20 cellular contexts compared by ENCODE assay signal in the genomic region with DNA sequence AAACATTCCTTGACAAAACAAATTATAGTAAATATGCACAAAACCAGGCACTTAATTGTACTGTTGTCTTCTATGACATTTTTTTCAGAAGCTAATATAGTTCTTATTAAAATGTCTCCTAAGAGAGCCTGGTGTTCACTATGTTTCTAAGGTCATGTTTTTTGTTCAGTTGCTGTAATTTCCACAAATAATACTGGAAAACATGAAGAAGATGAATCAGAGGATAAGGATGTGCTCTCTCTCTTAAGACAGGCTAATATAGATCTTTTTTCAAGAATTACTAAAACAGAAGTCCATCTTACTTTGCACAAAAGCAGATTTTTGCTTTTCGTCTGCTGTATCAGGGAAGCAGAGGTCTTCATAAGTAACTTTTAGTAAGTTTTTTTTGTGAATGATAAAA.
DNase-seq lines count a peak whose midpoint lies in the region; ATAC-seq, FAIRE-seq and TF ChIP-seq lines count a peak whose summit lies in the region.
"Had no signal": no experiment of that assay in that cellular context is flagged by ENCODE, and none has a peak within 500 bp of the region (broad histone marks: within the 10 kb centered on the region; RNA-seq: fewer than 3 reads in every experiment).

No MANE protein-coding gene starts in this region.

- intact Hi-C loops in uterus (cut with DNase I; ENCODE audit: low total_unique reads): no loop called here

- H3K27ac Mint-ChIP-seq in osteocyte (ENCODE audit: unreplicated experiment): peak overlapping the region; percentile 87

- no peaks in the 10 kb centered on the region for H3K27me3 ChIP-seq in uterus

- H3K4me3 Mint-ChIP-seq in osteocyte (ENCODE audit: unreplicated experiment): no peak overlapping the region

- no peaks in the 10 kb centered on the region for H3K4me1 ChIP-seq in uterus

- H3K36me3 ChIP-seq in uterus: no peaks in the 10 kb centered on the region

- H3K4me3 ChIP-seq in fibroblast of mammary gland (ENCODE audit: control insufficient read depth, low read depth, low read length): no peak overlapping the region
- H3K4me3 ChIP-seq in uterus: no peak overlapping the region
- H3K4me3 ChIP-seq: PC-9 had no signal

- no peak for ATAC-seq in GM19395 (IDR thresholded peaks at IDR 0.05; ENCODE audit: unreplicated experiment)

- no peak for FAIRE-seq in GM12892 (lab: Jason Lieb, UNC)
- FAIRE-seq: G401.6 had no signal

- H3K27ac ChIP-seq in uterus: no peak overlapping the region
- H3K27ac ChIP-seq: KMS-11, PC-9, RWPE1 had no signal

- no peak for TF ChIP-seq POLR2A in uterus (IDR thresholded peaks at IDR 0.05)
- no peak for TF ChIP-seq POLR2A in GM12892 (IDR thresholded peaks at IDR 0.05; ENCODE audit: low read depth, low read length)

- DNase-seq in GM04503 (ENCODE audit: low read depth) (peak; percentile 4), amniotic epithelial cell (ENCODE audit: low read depth) (peak; percentile 35), fibroblast of mammary gland (ENCODE audit: low read depth) (peak; percentile 10), osteocyte (ENCODE audit: extremely low spot score, unreplicated experiment) (no peak), uterus (no peak), GM12892 (ENCODE audit: insufficient read length) (no peak)
- no peak for DNase-seq in activated CD4-positive, CD25-positive, alpha-beta regulatory T cell treated with anti-CD3 and anti-CD28 coated beads, Interleukin-2, amount 50 U/mL, for 72 hours
- DNase-seq: ACHN, DND-41, NCI-H1048, NCI-H1436, NCI-H1930, NCI-H226, NCI-H524, PC-9, SIG-M5 had no signal

- no peaks in the 10 kb centered on the region for H3K27me3 Mint-ChIP-seq in osteocyte (ENCODE audit: unreplicated experiment)

- TF ChIP-seq CTCF in fibroblast of mammary gland (conservative IDR thresholded peaks at IDR 0.05; ENCODE audit: control insufficient read depth, insufficient read depth, low read depth, low read length) (no peak), osteocyte (IDR thresholded peaks at IDR 0.05) (no peak), uterus (IDR thresholded peaks at IDR 0.05) (no peak)

- H3K4me1 Mint-ChIP-seq in osteocyte (ENCODE audit: unreplicated experiment): peaks cover 38% of the 10 kb centered on the region

- H3K36me3 Mint-ChIP-seq in osteocyte (ENCODE audit: unreplicated experiment): no peaks in the 10 kb centered on the region

- no peaks in the 10 kb centered on the region for H3K9me3 Mint-ChIP-seq in osteocyte (ENCODE audit: unreplicated experiment)

- H3K9me3 ChIP-seq in uterus: no peaks in the 10 kb centered on the region

Comparison
In these comparisons a context has a peak if more than half of its experiments do, and no peak if none do; other contexts are left out.
1. DNase-seq: peak in GM04503 (single experiment), amniotic epithelial cell (single experiment) and fibroblast of mammary gland (single experiment); none in osteocyte (single experiment), activated CD4-positive, CD25-positive, alpha-beta regulatory T cell treated with anti-CD3 and anti-CD28 coated beads, Interleukin-2, amount 50 U/mL, for 72 hours (single experiment), uterus (0 of 2) and GM12892 (single experiment).